Comparison of ENCODE assay signal across 7 cellular contexts in genomic region chr5:17190242-17190778, GRCh38. TPM values are rescaled to one million over a fixed set of nuclear protein-coding genes. Genes with fewer than 3 reads are reported as not detected.
DNase-seq lines count a peak whose midpoint lies in the region; TF ChIP-seq lines count a peak whose summit lies in the region.

No MANE protein-coding gene starts in this region.

- H3K9me2 ChIP-seq in PC-9 (ENCODE audit: insufficient read depth), result no peaks in the 10 kb centered on the region

- CTCF ChIA-PET in PC-9 (lab: Charles Lee), result interaction anchor here (0.5 to 3.4 kb wide), 33 partner anchors 8 to 701 kb away, joined by 3 to 35 read pairs (median 4); partner anchors contain the start of gene MYO10

- H3K79me2 ChIP-seq in PC-9 (ENCODE audit: low read depth), result no peaks in the 10 kb centered on the region

- no peak overlapping the region for H2AFZ ChIP-seq in PC-9

- intact Hi-C loops in PC-9 (cut with micrococcal nuclease; ENCODE audit: unreplicated experiment), result loop anchor here (1.0 kb wide), 3 partner anchors 58 to 500 kb away; no protein-coding TSS in a partner anchor

- DNase-seq in GM12865 (ENCODE audit: low read depth) (peak; percentile 49), HT1080 (ENCODE audit: low read depth) (peak; percentile 76), PC-9 (peak; percentile 43 to 57), endodermal cell (no peak), midbrain (lab: John Stamatoyannopoulos, UW) (peak; percentile 49), UCSD-AML1 (lab: John Stamatoyannopoulos, UW; ENCODE audit: unreplicated experiment) (no peak), NCI-H1048 (lab: John Stamatoyannopoulos, UW) (no peak)

- H3K4me3 Mint-ChIP-seq in endodermal cell, result no peak overlapping the region

- no peaks in the 10 kb centered on the region for H3K9me3 ChIP-seq in PC-9 (ENCODE audit: insufficient read depth, low read depth)
- H3K9me3 ChIP-seq in endodermal cell (ENCODE audit: control insufficient read depth, low read length), result no peaks in the 10 kb centered on the region

- H3K36me3 ChIP-seq in PC-9 (ENCODE audit: low read depth) (no peaks in the 10 kb centered on the region), endodermal cell (ENCODE audit: control insufficient read depth, insufficient read depth, low read length) (no peaks in the 10 kb centered on the region)

- peaks cover 22% of the 10 kb centered on the region for H3K4me1 Mint-ChIP-seq in endodermal cell

- TF ChIP-seq CTCF in GM12865 (IDR thresholded peaks at IDR 0.05; ENCODE audit: insufficient read depth, low read depth, low read length, missing control alignments) (peak; percentile 65), PC-9 (conservative IDR thresholded peaks at IDR 0.05) (peak; percentile 96), endodermal cell (conservative IDR thresholded peaks at IDR 0.05) (peak; percentile 97)

- no peaks in the 10 kb centered on the region for H3K27me3 Mint-ChIP-seq in endodermal cell (ENCODE audit: insufficient read depth)

- H3K9me3 Mint-ChIP-seq in endodermal cell, result peaks cover 3% of the 10 kb centered on the region

- BruUV-seq in PC-9 (replicated peaks; lab: Mats Ljungman, UMichigan), result no TSS peak

- no peaks in the 10 kb centered on the region for H4K20me1 ChIP-seq in PC-9 (ENCODE audit: insufficient read depth)

- peaks cover 6% of the 10 kb centered on the region for H3F3A ChIP-seq in PC-9 (ENCODE audit: insufficient read depth, low read depth)

- H3K27ac Mint-ChIP-seq in endodermal cell, result peak overlapping the region; percentile 90

- H3K36me3 Mint-ChIP-seq in endodermal cell (ENCODE audit: low read depth), result peaks cover 3% of the 10 kb centered on the region

- H3K9ac ChIP-seq in endodermal cell (ENCODE audit: extremely low read depth, low read length, poor library complexity, severe bottlenecking), result peak overlapping the region; percentile 12

- POLR2A ChIA-PET in PC-9 (lab: Charles Lee; ENCODE audit: unreplicated experiment), result interaction anchor here (0.6 kb wide), 1 partner anchor 254 kb away, joined by 11 read pairs; the partner anchor contains the start of gene MYO10

- H3K4me1 ChIP-seq in PC-9 (replicated peaks; ENCODE audit: insufficient read depth) (peaks cover 10% of the 10 kb centered on the region), endodermal cell (ENCODE audit: control insufficient read depth, insufficient read depth, low read length) (peaks cover 4% of the 10 kb centered on the region)

- H3K27me3 ChIP-seq in PC-9 (ENCODE audit: insufficient read depth, low read depth) (no peaks in the 10 kb centered on the region), endodermal cell (ENCODE audit: control insufficient read depth, insufficient read depth, low read length, poor library complexity, severe bottlenecking) (no peaks in the 10 kb centered on the region)

- 0 out of 2 replicates have a peak overlapping the region, but pooled peaks have one; percentile 16 for H3K4me2 ChIP-seq in PC-9

- H3K4me3 ChIP-seq in GM12865 (ENCODE audit: low read depth, low read length), result no peak overlapping the region
- H3K4me3 ChIP-seq in PC-9, result no peak overlapping the region
- no peak overlapping the region for H3K4me3 ChIP-seq in endodermal cell (ENCODE audit: low read length)

- 36 to 46% methylated on average over 3 to 4 of the region's 4 CpGs for WGBS in endodermal cell (ENCODE audit: insufficient coverage in 1 of 2, insufficient read length in 1 of 2), 2 experiments

- H3K27ac ChIP-seq in PC-9 (no peak overlapping the region), endodermal cell (ENCODE audit: low read depth, low read length) (no peak overlapping the region)

RNA-seq across cellular contexts. Expression of gene BASP1, which starts 27.1 kb away (rescaled TPM):
- total RNA-seq in HT1080 (2014; rRNA removed; shearing (Covaris generic)), result 134 and 149 TPM in 2 replicates
- polyA plus RNA-seq in HT1080 (2015; cell fraction: cytosol; rRNA removed), result 170 and 186 TPM in 2 replicates
- 70.1 and 81.9 TPM in 2 replicates for polyA plus RNA-seq in HT1080 (2015; cell fraction: nucleus; rRNA removed)
- not detected in 2 replicates for total RNA-seq in PC-9 (2021)
- 10 to 100 TPM; 60.3 to 63.0 TPM for total RNA-seq in endodermal cell
- 230 TPM for polyA plus RNA-seq in endodermal cell (2013, experiment 1 of 2)
- polyA plus RNA-seq in endodermal cell (2013, experiment 2 of 2), result 203 TPM

Comparison
In these comparisons a context has a peak if more than half of its experiments do, and no peak if none do; other contexts are left out.
1. DNase-seq: peak in GM12865 (single experiment), HT1080 (single experiment), PC-9 (2 of 2) and midbrain (single experiment); none in endodermal cell (single experiment), UCSD-AML1 (single experiment) and NCI-H1048 (single experiment).
2. RNA of gene BASP1, which starts 27.1 kb away (total RNA-seq): 134 to 149 TPM in HT1080 and 60.3 to 63.0 TPM in endodermal cell; not detected in PC-9; every median in the first group is over 10 times any median in the second.
3. Peak in every context shown above with its lines, with median percentiles within 50 percentile points of each other: CTCF ChIP-seq.